Comparison of ENCODE assay signal across 22 cellular contexts in the genomic region with DNA sequence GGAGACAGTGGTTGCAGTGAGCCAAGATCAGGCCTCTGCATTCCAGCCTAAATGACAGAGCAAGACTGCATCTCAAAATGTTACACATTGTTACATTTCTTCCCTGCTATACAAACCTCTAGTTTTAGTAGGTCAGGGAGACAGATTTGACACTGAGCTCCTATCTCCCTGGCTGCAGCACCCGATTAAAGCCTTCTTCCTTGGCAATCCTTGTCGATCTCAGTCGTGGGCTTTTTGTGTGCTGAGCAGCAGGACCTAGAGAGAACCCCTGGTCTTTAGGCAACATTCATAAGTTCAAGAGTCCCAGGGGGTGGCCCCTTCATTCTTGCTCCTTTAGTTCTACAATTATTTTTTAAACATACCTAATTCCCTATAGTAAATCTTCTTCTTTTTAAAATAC.
"Had no signal": no experiment of that assay in that cellular context is flagged by ENCODE, and none has a peak within 500 bp of the region (broad histone marks: within the 10 kb centered on the region; RNA-seq: fewer than 3 reads in every experiment).

No MANE protein-coding gene starts in this region.

- H3K36me3 ChIP-seq: brain microvascular endothelial cell, tibial artery, WERI-Rb-1 had no signal

- H3K4me3 ChIP-seq: lung, tibial artery had no signal

- ATAC-seq: foreskin keratinocyte had no signal

- H3K9me3 ChIP-seq: tibial artery had no signal

- FAIRE-seq: keratinocyte had no signal

- DNase-seq: activated CD4-positive, alpha-beta T cell treated with anti-CD3 and anti-CD28 coated beads for 1 hour; activated CD4-positive, alpha-beta T cell treated with anti-CD3 and anti-CD28 coated beads, Interleukin-2, amount 50 U/mL, for 1 hour; activated CD8-positive, alpha-beta memory T cell treated with anti-CD3 and anti-CD28 coated beads for 24 hours; activated CD8-positive, alpha-beta memory T cell treated with anti-CD3 and anti-CD28 coated beads, Interleukin-2, amount 50 U/mL, for 4 hours; activated naive CD4-positive, alpha-beta T cell; activated T-cell treated with anti-CD3 and anti-CD28 coated beads, Interleukin-2, amount 50 U/mL, for 24 hours; aorta; brain microvascular endothelial cell; effector CD4-positive, alpha-beta T cell; foreskin keratinocyte; naive B cell; retina; stimulated activated CD4-positive, alpha-beta T cell treated with anti-CD3 and anti-CD28 coated beads, Interleukin-2, amount 100 ng/mL, for 48 hours; stimulated activated CD8-positive, alpha-beta memory T cell treated with anti-CD3 and anti-CD28 coated beads, Interleukin-4, amount 100 ng/mL, for 48 hours; stimulated activated naive CD4-positive, alpha-beta T cell; tibial artery; WERI-Rb-1 had no signal

- H3K27me3 ChIP-seq: brain microvascular endothelial cell, foreskin keratinocyte, tibial artery had no signal

- H3K27ac ChIP-seq: brain microvascular endothelial cell, foreskin keratinocyte, tibial artery, WERI-Rb-1 had no signal

- H3K27ac Mint-ChIP-seq: activated T-cell treated with anti-CD3 and anti-CD28 coated beads, Interleukin-2, amount 50 U/mL, for 24 hours; activated T-helper 2 cell treated with anti-CD3 and anti-CD28 coated beads, Interferon-gamma antibody, Interleukin-2, Interleukin-4, amounts not matched to agents 10 μg/mL and 5 μg/mL and 100 μg/mL, durations not matched to agents 14 hours and 24 hours and 36 hours; dendritic cell treated with granulocyte-macrophage colony-stimulating factor and Interleukin-4, amounts not matched to agents 40 ng/mL and 50 ng/mL, for 4 days; naive B cell; T-helper 2 cell treated with Interferon-gamma antibody and Interleukin-4, amounts not matched to agents 5 μg/mL and 100 μg/mL, for 36 hours had no signal

- H3K27me3 Mint-ChIP-seq: activated T-cell treated with anti-CD3 and anti-CD28 coated beads, Interleukin-2, amount 50 U/mL, for 24 hours; dendritic cell treated with granulocyte-macrophage colony-stimulating factor and Interleukin-4, amounts not matched to agents 40 ng/mL and 50 ng/mL, for 4 days; naive B cell had no signal

- H3K4me3 Mint-ChIP-seq: activated T-cell treated with anti-CD3 and anti-CD28 coated beads, Interleukin-2, amount 50 U/mL, for 24 hours; dendritic cell treated with granulocyte-macrophage colony-stimulating factor and Interleukin-4, amounts not matched to agents 40 ng/mL and 50 ng/mL, for 4 days; T-helper 2 cell treated with Interferon-gamma antibody and Interleukin-4, amounts not matched to agents 5 μg/mL and 100 μg/mL, for 36 hours had no signal
